8 cellular contexts compared by ENCODE assay signal in genomic region chr14:94174622-94175402, GRCh38. TPM values are rescaled to one million over a fixed set of nuclear protein-coding genes. Genes with fewer than 3 reads are reported as not detected.
A peak's percentile ranks its signal among the peaks of the same experiment; 100 is the strongest.
DNase-seq lines count a peak whose midpoint lies in the region; ATAC-seq, FAIRE-seq and TF ChIP-seq lines count a peak whose summit lies in the region.

No MANE protein-coding gene starts in this region.

- peak overlapping the region; percentile 68 for H3K4me3 ChIP-seq in NT2/D1 (ENCODE audit: insufficient read length, low read depth)

- no peaks in the 10 kb centered on the region for H3K4me1 ChIP-seq in NT2/D1 (ENCODE audit: insufficient read depth, insufficient read length)

- H3K9ac ChIP-seq in NT2/D1 (ENCODE audit: insufficient read length, low read depth) = peak overlapping the region; percentile 72

- H3K9me3 ChIP-seq in NT2/D1 (ENCODE audit: insufficient read depth, low read length) = no peaks in the 10 kb centered on the region

- no peaks in the 10 kb centered on the region for H3K36me3 ChIP-seq in NT2/D1 (ENCODE audit: insufficient read depth, insufficient read length, low read length)

- FAIRE-seq in GM12892 (lab: Jason Lieb, UNC) = no peak

- ATAC-seq in HG02642 (IDR thresholded peaks at IDR 0.05; ENCODE audit: poor library complexity, unreplicated experiment) = no peak

- TF ChIP-seq POLR2A in GM12892 (IDR thresholded peaks at IDR 0.05; ENCODE audit: low read depth, low read length) = no peak

- peaks cover 21% of the 10 kb centered on the region for H3K27me3 ChIP-seq in NT2/D1 (ENCODE audit: insufficient read depth, insufficient read length)

- DNase-seq in GM12892 (ENCODE audit: insufficient read length) (peak; percentile 29), NT2/D1 (ENCODE audit: low read depth, low spot score) (no peak), medulla oblongata (ENCODE audit: extremely low spot score) (peak; percentile 15), ureter (ENCODE audit: low spot score) (peak; percentile 46), UCSD-AML1 (lab: John Stamatoyannopoulos, UW; ENCODE audit: unreplicated experiment) (no peak), inferior parietal cortex (ENCODE audit: extremely low spot score) (no peak)

- H3K27ac ChIP-seq in cingulate gyrus (ENCODE audit: low read depth, low read length) = peak overlapping the region; percentile 69

RNA-seq across cellular contexts. Expression of gene PPP4R4, which starts 0.7 kb away (rescaled TPM):
- 0.28 TPM for polyA plus RNA-seq in GM12892 (2012; ENCODE audit: missing spikeins)
- 0.60 TPM for total RNA-seq in ureter

RNA-seq across cellular contexts. Expression of gene IFI27L2, which starts 45.4 kb away (rescaled TPM):
- 150 TPM for polyA plus RNA-seq in GM12892 (2012; ENCODE audit: missing spikeins)
- total RNA-seq in ureter = 29.1 TPM

Comparison
In these comparisons a context has a peak if more than half of its experiments do, and no peak if none do; other contexts are left out.
1. DNase-seq: peak in GM12892 (single experiment), medulla oblongata (single experiment) and ureter (single experiment); none in NT2/D1 (single experiment), UCSD-AML1 (single experiment) and inferior parietal cortex (single experiment).